In genomic region chr14:106808458-106808857, GRCh38 we compare ENCODE assay signal across 23 cellular contexts.
"Had no signal": no experiment of that assay in that cellular context is flagged by ENCODE, and none has a peak within 500 bp of the region (broad histone marks: within the 10 kb centered on the region; RNA-seq: fewer than 3 reads in every experiment).

No MANE protein-coding gene starts in this region.

- ATAC-seq: effector memory CD8-positive, alpha-beta T cell; left lobe of liver; natural killer cell treated with Interleukin-12 subunit alpha and Interleukin-12 subunit beta and Interleukin-15 and Interleukin-18, amount 100 ng/mL, for 72 hours; stimulated activated memory B cell treated with anti-CD40 and anti-IgM and Interleukin-4, amounts not matched to agents 10 μg/mL and 1 μg/mL and 100 μg/mL, for 72 hours; stimulated activated naive CD8-positive, alpha-beta T cell treated with anti-CD3 and anti-CD28 coated beads, Interleukin-15, Interleukin-2, amounts not matched to agents 100 U/mL and 50 U/mL, for 24 hours had no signal

- H3K9me3 Mint-ChIP-seq: effector memory CD8-positive, alpha-beta T cell; memory B cell; naive B cell; natural killer cell treated with Interleukin-12 subunit alpha and Interleukin-12 subunit beta and Interleukin-15 and Interleukin-18, amount 100 ng/mL, for 72 hours; neural crest cell; stimulated activated memory B cell treated with anti-CD40 and anti-IgM and Interleukin-4, amounts not matched to agents 10 μg/mL and 1 μg/mL and 100 μg/mL, for 72 hours had no signal

- H3K36me3 Mint-ChIP-seq: memory B cell; naive B cell; natural killer cell treated with Interleukin-12 subunit alpha and Interleukin-12 subunit beta and Interleukin-15 and Interleukin-18, amount 100 ng/mL, for 72 hours; stimulated activated memory B cell treated with anti-CD40 and anti-IgM and Interleukin-4, amounts not matched to agents 10 μg/mL and 1 μg/mL and 100 μg/mL, for 72 hours; type B pancreatic cell had no signal

- H3K4me1 Mint-ChIP-seq: neural crest cell had no signal

- DNase-seq: dermis blood vessel endothelial cell; effector memory CD8-positive, alpha-beta T cell; erythroblast; head of caudate nucleus; naive B cell; sigmoid colon; stimulated activated CD4-positive, alpha-beta T cell treated with anti-CD3 and anti-CD28 coated beads, Interleukin-2, amount 100 ng/mL, for 24 hours; stimulated activated CD4-positive, alpha-beta T cell treated with anti-CD3 and anti-CD28 coated beads, Interleukin-4, amount 100 ng/mL, for 4 hours; stimulated activated naive CD8-positive, alpha-beta T cell treated with anti-CD3 and anti-CD28 coated beads, Interleukin-15, Interleukin-2, amounts not matched to agents 100 U/mL and 50 U/mL, for 24 hours; substantia nigra; testis; tibial artery had no signal

- H3K36me3 ChIP-seq: neutrophil, sigmoid colon, tibial artery had no signal

- H3K4me3 ChIP-seq: coronary artery, lung, sigmoid colon, testis, tibial artery had no signal

- H3K27me3 Mint-ChIP-seq: memory B cell, progenitor cell of endocrine pancreas, type B pancreatic cell had no signal

- H3K27ac Mint-ChIP-seq: effector memory CD8-positive, alpha-beta T cell; memory B cell; naive B cell; natural killer cell treated with Interleukin-12 subunit alpha and Interleukin-12 subunit beta and Interleukin-15 and Interleukin-18, amount 100 ng/mL, for 72 hours; progenitor cell of endocrine pancreas; stimulated activated memory B cell treated with anti-CD40 and anti-IgM and Interleukin-4, amounts not matched to agents 10 μg/mL and 1 μg/mL and 100 μg/mL, for 72 hours; type B pancreatic cell had no signal

- H3K27me3 ChIP-seq: testis had no signal

- H3K4me1 ChIP-seq: parathyroid adenoma, sigmoid colon, testis, tibial artery had no signal

- H3K9me3 ChIP-seq: neutrophil, sigmoid colon, testis, tibial artery had no signal

- H3K4me3 Mint-ChIP-seq: effector memory CD8-positive, alpha-beta T cell; memory B cell; naive B cell; natural killer cell treated with Interleukin-12 subunit alpha and Interleukin-12 subunit beta and Interleukin-15 and Interleukin-18, amount 100 ng/mL, for 72 hours; neural crest cell; stimulated activated memory B cell treated with anti-CD40 and anti-IgM and Interleukin-4, amounts not matched to agents 10 μg/mL and 1 μg/mL and 100 μg/mL, for 72 hours; type B pancreatic cell had no signal

- H3K27ac ChIP-seq: coronary artery, neutrophil, parathyroid adenoma, sigmoid colon, testis, tibial artery had no signal
